ENCODE assay signal across 1 cellular context in genomic region chr1:77024500-77024899, GRCh38.
TF ChIP-seq lines count a peak whose summit lies in the region.

No MANE protein-coding gene starts in this region.

TF ChIP-seq in GM23338, 12 proteins besides CTCF, POLR2A, EP300 and RAD21 (continued from another document):
- no peak for TF ChIP-seq REST (IDR thresholded peaks at IDR 0.05; ENCODE audit: unreplicated experiment)
- TF ChIP-seq ZNF331 (CRISPR knock-in tag; IDR thresholded peaks at IDR 0.05; ENCODE audit: low read depth) = no peak
- no peak for TF ChIP-seq CREB1 (CRISPR knock-in tag; IDR thresholded peaks at IDR 0.05; ENCODE audit: low read depth)
- TF ChIP-seq NANOG (IDR thresholded peaks at IDR 0.05; ENCODE audit: borderline replicate concordance) = no peak
- TF ChIP-seq EZH2 (IDR thresholded peaks at IDR 0.05; ENCODE audit: low read depth, unreplicated experiment) = no peak
- no peak for TF ChIP-seq ZNF114 (CRISPR knock-in tag; IDR thresholded peaks at IDR 0.05)
